ENCODE assay signal across 12 cellular contexts in genomic region chr15:90988249-90988648, GRCh38. TPM values are rescaled to one million over a fixed set of nuclear protein-coding genes. Genes with fewer than 3 reads are reported as not detected.
DNase-seq lines count a peak whose midpoint lies in the region; ATAC-seq and TF ChIP-seq lines count a peak whose summit lies in the region.
"Had no signal": no experiment of that assay in that cellular context is flagged by ENCODE, and none has a peak within 500 bp of the region (broad histone marks: within the 10 kb centered on the region; RNA-seq: fewer than 3 reads in every experiment).

No MANE protein-coding gene starts in this region.

- intact Hi-C loops in activated T-helper 1 cell treated with anti-CD3 and anti-CD28 coated beads, Interleukin-12 subunit alpha, Interleukin-12 subunit beta, Interleukin-2, Interleukin-4 antibody, amounts not matched to agents 30 ng/mL and 10 ng/mL and 1 ng/mL, durations not matched to agents 14 hours and 24 hours and 36 hours (cut with micrococcal nuclease) = no loop called here

- H3K9me3 ChIP-seq in MM.1S (replicated peaks; ENCODE audit: insufficient read depth, low read length) = no peaks in the 10 kb centered on the region
- H3K9me3 ChIP-seq: thoracic aorta had no signal

- peaks cover 6% of the 10 kb centered on the region for H3K36me3 ChIP-seq in MM.1S (replicated peaks; ENCODE audit: insufficient read depth, low read length)
- H3K36me3 ChIP-seq: thoracic aorta had no signal

- peak overlapping the region; percentile 65 for H3K4me2 ChIP-seq in MM.1S (ENCODE audit: low read depth, low read length)

- peaks cover 49% of the 10 kb centered on the region for H3K4me1 Mint-ChIP-seq in activated T-helper 1 cell treated with anti-CD3 and anti-CD28 coated beads, Interleukin-12 subunit alpha, Interleukin-12 subunit beta, Interleukin-2, Interleukin-4 antibody, amounts not matched to agents 30 ng/mL and 10 ng/mL and 1 ng/mL, durations not matched to agents 14 hours and 24 hours and 36 hours (ENCODE audit: low read depth)
- H3K4me1 Mint-ChIP-seq in neural crest cell = peaks cover 36% of the 10 kb centered on the region

- ATAC-seq in GM21515 (IDR thresholded peaks at IDR 0.05; ENCODE audit: unreplicated experiment) = no peak

- H3K27me3 ChIP-seq in MM.1S (replicated peaks; ENCODE audit: insufficient read depth, low read length) = no peaks in the 10 kb centered on the region

- no peak overlapping the region for H2AFZ ChIP-seq in MM.1S (ENCODE audit: low read length)

- peak overlapping the region; percentile 28; the same call in 1 of the 2 replicates for H3K27ac ChIP-seq in MM.1S (ENCODE audit: low read length)
- H3K27ac ChIP-seq: thoracic aorta had no signal

- peak overlapping the region; percentile 13; the same call in 1 of the 2 replicates for H3K4me3 ChIP-seq in MM.1S (ENCODE audit: low read length)
- H3K4me3 ChIP-seq: thoracic aorta had no signal

- no peak overlapping the region for H3K9ac ChIP-seq in MM.1S (ENCODE audit: low read length)

- H3K27me3 Mint-ChIP-seq in activated T-helper 1 cell treated with anti-CD3 and anti-CD28 coated beads, Interleukin-12 subunit alpha, Interleukin-12 subunit beta, Interleukin-2, Interleukin-4 antibody, amounts not matched to agents 30 ng/mL and 10 ng/mL and 1 ng/mL, durations not matched to agents 14 hours and 24 hours and 36 hours (ENCODE audit: insufficient read depth) = no peaks in the 10 kb centered on the region
- no peaks in the 10 kb centered on the region for H3K27me3 Mint-ChIP-seq in neural crest cell (ENCODE audit: low read depth)

- H3K9me3 Mint-ChIP-seq in activated T-helper 1 cell treated with anti-CD3 and anti-CD28 coated beads, Interleukin-12 subunit alpha, Interleukin-12 subunit beta, Interleukin-2, Interleukin-4 antibody, amounts not matched to agents 30 ng/mL and 10 ng/mL and 1 ng/mL, durations not matched to agents 14 hours and 24 hours and 36 hours = no peaks in the 10 kb centered on the region
- no peaks in the 10 kb centered on the region for H3K9me3 Mint-ChIP-seq in neural crest cell

- H3K36me3 Mint-ChIP-seq in activated T-helper 1 cell treated with anti-CD3 and anti-CD28 coated beads, Interleukin-12 subunit alpha, Interleukin-12 subunit beta, Interleukin-2, Interleukin-4 antibody, amounts not matched to agents 30 ng/mL and 10 ng/mL and 1 ng/mL, durations not matched to agents 14 hours and 24 hours and 36 hours (ENCODE audit: low read depth) = peaks cover 20% of the 10 kb centered on the region
- peaks cover 3% of the 10 kb centered on the region for H3K36me3 Mint-ChIP-seq in neural crest cell (ENCODE audit: low read depth)

- peaks cover 26% of the 10 kb centered on the region for H3F3A ChIP-seq in MM.1S (ENCODE audit: insufficient read depth, low read length)

- H3K27ac Mint-ChIP-seq in activated T-helper 1 cell treated with anti-CD3 and anti-CD28 coated beads, Interleukin-12 subunit alpha, Interleukin-12 subunit beta, Interleukin-2, Interleukin-4 antibody, amounts not matched to agents 30 ng/mL and 10 ng/mL and 1 ng/mL, durations not matched to agents 14 hours and 24 hours and 36 hours = peak overlapping the region; percentile 59
- H3K27ac Mint-ChIP-seq in neural crest cell (ENCODE audit: unreplicated experiment) = peak overlapping the region; percentile 10

- H4K20me1 ChIP-seq in MM.1S (ENCODE audit: insufficient read depth, low read length) = peaks cover 2% of the 10 kb centered on the region; the same call in 1 of the 2 replicates

- H3K4me3 Mint-ChIP-seq in activated T-helper 1 cell treated with anti-CD3 and anti-CD28 coated beads, Interleukin-12 subunit alpha, Interleukin-12 subunit beta, Interleukin-2, Interleukin-4 antibody, amounts not matched to agents 30 ng/mL and 10 ng/mL and 1 ng/mL, durations not matched to agents 14 hours and 24 hours and 36 hours = peak overlapping the region; percentile 8
- peak overlapping the region; percentile 51 for H3K4me3 Mint-ChIP-seq in neural crest cell

- H3K9me2 ChIP-seq in MM.1S (replicated peaks; ENCODE audit: insufficient read depth, low read length) = no peaks in the 10 kb centered on the region

- peak; percentile 13 for DNase-seq in NCI-H1092 treated with DMSO at 0.1 percent for 48 hours (lab: John Stamatoyannopoulos, UW)
- no peak for DNase-seq in NCI-H1092 (lab: John Stamatoyannopoulos, UW)
- peak; percentile 50 for DNase-seq in MM.1S
- no peak for DNase-seq in activated T-helper 1 cell treated with anti-CD3 and anti-CD28 coated beads, Interleukin-12 subunit alpha, Interleukin-12 subunit beta, Interleukin-2, Interleukin-4 antibody, amounts not matched to agents 30 ng/mL and 10 ng/mL and 1 ng/mL, durations not matched to agents 14 hours and 24 hours and 36 hours (ENCODE audit: low spot score)
- no peak for DNase-seq in neural crest cell (ENCODE audit: low read depth, low spot score)
- DNase-seq in Kasumi-1 (lab: John Stamatoyannopoulos, UW) = no peak
- DNase-seq in activated naive CD4-positive, alpha-beta T cell treated with Interleukin-2 at 50 U/mL for 16 hours = no peak
- DNase-seq: activated naive CD4-positive, alpha-beta T cell; NCI-H345; stimulated activated CD4-positive, alpha-beta T cell treated with anti-CD3 and anti-CD28 coated beads, Interleukin-2, amount 100 ng/mL, for 48 hours had no signal

- peaks cover 40% of the 10 kb centered on the region for H3K4me1 ChIP-seq in MM.1S (ENCODE audit: low read length)

- TF ChIP-seq CTCF in MM.1S (IDR thresholded peaks at IDR 0.05; ENCODE audit: low read length) (no peak), neural crest cell (conservative IDR thresholded peaks at IDR 0.05) (no peak)

- H3K79me2 ChIP-seq in MM.1S (ENCODE audit: low read length) = peaks cover 98% of the 10 kb centered on the region

RNA-seq across cellular contexts. Expression of gene PRC1, which starts 6.1 kb away (rescaled TPM):
- 78.4 and 86.0 TPM in 2 replicates for total RNA-seq in activated T-helper 1 cell treated with anti-CD3 and anti-CD28 coated beads, Interleukin-12 subunit alpha, Interleukin-12 subunit beta, Interleukin-2, Interleukin-4 antibody, amounts not matched to agents 30 ng/mL and 10 ng/mL and 1 ng/mL, durations not matched to agents 14 hours and 24 hours and 36 hours
- 160 and 161 TPM in 2 replicates for total RNA-seq in neural crest cell

RNA-seq across cellular contexts. Expression of gene RCCD1, which starts 33.6 kb away (rescaled TPM):
- total RNA-seq in activated T-helper 1 cell treated with anti-CD3 and anti-CD28 coated beads, Interleukin-12 subunit alpha, Interleukin-12 subunit beta, Interleukin-2, Interleukin-4 antibody, amounts not matched to agents 30 ng/mL and 10 ng/mL and 1 ng/mL, durations not matched to agents 14 hours and 24 hours and 36 hours = 26.4 and 27.2 TPM in 2 replicates
- total RNA-seq in neural crest cell = 20.6 and 20.9 TPM in 2 replicates

RNA-seq across cellular contexts. Expression of gene VPS33B, which starts 34.1 kb away (rescaled TPM):
- total RNA-seq in activated T-helper 1 cell treated with anti-CD3 and anti-CD28 coated beads, Interleukin-12 subunit alpha, Interleukin-12 subunit beta, Interleukin-2, Interleukin-4 antibody, amounts not matched to agents 30 ng/mL and 10 ng/mL and 1 ng/mL, durations not matched to agents 14 hours and 24 hours and 36 hours = 20.8 and 20.9 TPM in 2 replicates
- total RNA-seq in neural crest cell = 19.2 and 20.5 TPM in 2 replicates

RNA-seq across cellular contexts. Expression of gene UNC45A, which starts 53.2 kb away (rescaled TPM):
- 60.5 and 68.6 TPM in 2 replicates for total RNA-seq in activated T-helper 1 cell treated with anti-CD3 and anti-CD28 coated beads, Interleukin-12 subunit alpha, Interleukin-12 subunit beta, Interleukin-2, Interleukin-4 antibody, amounts not matched to agents 30 ng/mL and 10 ng/mL and 1 ng/mL, durations not matched to agents 14 hours and 24 hours and 36 hours
- 65.4 and 73.8 TPM in 2 replicates for total RNA-seq in neural crest cell

RNA-seq across cellular contexts. Expression of gene HDDC3, which starts 55.9 kb away (rescaled TPM):
- total RNA-seq in activated T-helper 1 cell treated with anti-CD3 and anti-CD28 coated beads, Interleukin-12 subunit alpha, Interleukin-12 subunit beta, Interleukin-2, Interleukin-4 antibody, amounts not matched to agents 30 ng/mL and 10 ng/mL and 1 ng/mL, durations not matched to agents 14 hours and 24 hours and 36 hours = 38.8 and 39.0 TPM in 2 replicates
- total RNA-seq in neural crest cell = 15.7 and 16.7 TPM in 2 replicates

Comparison
In these comparisons a context has a peak if more than half of its experiments do, and no peak if none do; other contexts are left out.
1. DNase-seq: peak in NCI-H1092 treated with DMSO at 0.1 percent for 48 hours (single experiment) and MM.1S (single experiment); none in NCI-H1092 (single experiment), activated T-helper 1 cell treated with anti-CD3 and anti-CD28 coated beads, Interleukin-12 subunit alpha, Interleukin-12 subunit beta, Interleukin-2, Interleukin-4 antibody, amounts not matched to agents 30 ng/mL and 10 ng/mL and 1 ng/mL, durations not matched to agents 14 hours and 24 hours and 36 hours (single experiment), neural crest cell (single experiment), Kasumi-1 (0 of 2) and activated naive CD4-positive, alpha-beta T cell treated with Interleukin-2 at 50 U/mL for 16 hours (single experiment).